34 cellular contexts compared by ENCODE assay signal in the genomic region with DNA sequence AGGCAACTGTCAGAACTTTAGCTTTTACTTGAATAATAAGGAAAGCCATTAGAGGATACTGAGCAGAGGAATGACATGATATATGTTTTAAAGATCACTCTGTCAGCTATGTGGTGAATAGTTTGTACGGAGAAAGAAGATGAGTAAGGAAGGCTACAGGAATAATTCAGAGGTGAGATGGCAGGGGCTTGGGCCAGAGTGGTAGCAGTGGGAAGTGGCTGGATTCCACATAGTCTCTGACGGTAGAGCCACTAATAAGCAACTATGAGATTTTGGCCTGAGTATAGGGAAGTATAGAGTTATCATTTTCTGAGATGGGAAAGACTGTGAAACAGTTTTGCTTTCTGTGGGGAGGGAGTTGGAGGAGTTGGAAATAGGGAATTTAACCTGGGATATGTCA.
"Had no signal": no experiment of that assay in that cellular context is flagged by ENCODE, and none has a peak within 500 bp of the region (broad histone marks: within the 10 kb centered on the region; RNA-seq: fewer than 3 reads in every experiment).

No MANE protein-coding gene starts in this region.

- H3K27me3 ChIP-seq: ascending aorta, Peyer's patch, SJSA1 had no signal

- H3K27ac Mint-ChIP-seq: activated B cell treated with CpG ODN at 0.5 μM for 24 hours; activated CD8-positive, alpha-beta T cell treated with anti-CD3 and anti-CD28 coated beads for 36 hours; activated naive CD8-positive, alpha-beta T cell treated with anti-CD3 and anti-CD28 coated beads for 36 hours; activated T-cell treated with anti-CD3 and anti-CD28 coated beads, Interleukin-2, amount 50 U/mL, for 72 hours; activated T-helper 17 cell treated with anti-CD3 and anti-CD28 coated beads, Interleukin-2, amount 50 U/mL, for 72 hours had no signal

- DNase-seq: activated B cell treated with CpG ODN at 0.5 μM for 24 hours; activated CD4-positive, alpha-beta T cell treated with anti-CD3 and anti-CD28 coated beads for 1 hour; activated CD4-positive, alpha-beta T cell treated with anti-CD3 and anti-CD28 coated beads for 48 hours; activated CD4-positive, alpha-beta T cell treated with anti-CD3 and anti-CD28 coated beads, Interleukin-2, amount 50 U/mL, for 4 hours; activated CD8-positive, alpha-beta T cell treated with anti-CD3 and anti-CD28 coated beads for 36 hours; activated effector memory CD4-positive, alpha-beta T cell treated with anti-CD3 and anti-CD28 coated beads, Interleukin-2, amount 50 U/mL, for 16 hours; activated naive CD4-positive, alpha-beta T cell; activated naive CD4-positive, alpha-beta T cell treated with anti-CD3 and anti-CD28 coated beads, Interleukin-2, amount 50 U/mL, for 16 hours; activated naive CD8-positive, alpha-beta T cell treated with anti-CD3 and anti-CD28 coated beads for 36 hours; activated T-cell treated with anti-CD3 and anti-CD28 coated beads, Interleukin-2, amount 50 U/mL, for 1 hour; amygdala; caudate nucleus; cerebellar nuclear complex; NCI-H1105; NCI-H1417 treated with DMSO at 0.1 percent for 48 hours; NCI-H187 treated with DMSO at 0.1 percent for 48 hours; NCI-H2081; NCI-H345; NCI-H526; NCI-H748 treated with DMSO at 0.1 percent for 48 hours; NK-92 treated with Interleukin-12 subunit alpha and Interleukin-12 subunit beta, amount 100 ng/mL, for 24 hours; PC-3; Peyer's patch; RPMI8226; SHP77 treated with DMSO at 0.1 percent for 48 hours; SW 1271; T-helper 1 cell; T-helper 2 cell; T-helper 9 cell had no signal

- H3K27ac ChIP-seq: ascending aorta, Peyer's patch, SJSA1, VCaP had no signal

- H3K9me3 ChIP-seq: ascending aorta, Peyer's patch, SJSA1 had no signal

- H3K27me3 Mint-ChIP-seq: activated B cell treated with CpG ODN at 0.5 μM for 24 hours; activated CD8-positive, alpha-beta T cell treated with anti-CD3 and anti-CD28 coated beads for 36 hours; activated naive CD8-positive, alpha-beta T cell treated with anti-CD3 and anti-CD28 coated beads for 36 hours; activated T-helper 17 cell treated with anti-CD3 and anti-CD28 coated beads, Interleukin-2, amount 50 U/mL, for 72 hours had no signal

- ATAC-seq: activated CD8-positive, alpha-beta T cell treated with anti-CD3 and anti-CD28 coated beads for 36 hours; activated T-cell treated with anti-CD3 and anti-CD28 coated beads, Interleukin-2, amount 50 U/mL, for 72 hours; activated T-helper 17 cell treated with anti-CD3 and anti-CD28 coated beads, Interleukin-2, amount 50 U/mL, for 72 hours; PC-3 had no signal

- H3K9me3 Mint-ChIP-seq: activated B cell treated with CpG ODN at 0.5 μM for 24 hours; activated CD8-positive, alpha-beta T cell treated with anti-CD3 and anti-CD28 coated beads for 36 hours; activated naive CD8-positive, alpha-beta T cell treated with anti-CD3 and anti-CD28 coated beads for 36 hours; activated T-cell treated with anti-CD3 and anti-CD28 coated beads, Interleukin-2, amount 50 U/mL, for 72 hours; activated T-helper 17 cell treated with anti-CD3 and anti-CD28 coated beads, Interleukin-2, amount 50 U/mL, for 72 hours had no signal

- H3K4me3 ChIP-seq: ascending aorta, Peyer's patch, SJSA1 had no signal

- H3K36me3 ChIP-seq: ascending aorta, Peyer's patch, SJSA1 had no signal

- H3K4me3 Mint-ChIP-seq: activated B cell treated with CpG ODN at 0.5 μM for 24 hours; activated CD8-positive, alpha-beta T cell treated with anti-CD3 and anti-CD28 coated beads for 36 hours; activated naive CD8-positive, alpha-beta T cell treated with anti-CD3 and anti-CD28 coated beads for 36 hours; activated T-cell treated with anti-CD3 and anti-CD28 coated beads, Interleukin-2, amount 50 U/mL, for 72 hours; activated T-helper 17 cell treated with anti-CD3 and anti-CD28 coated beads, Interleukin-2, amount 50 U/mL, for 72 hours had no signal
